24 cellular contexts compared by ENCODE assay signal in the genomic region with DNA sequence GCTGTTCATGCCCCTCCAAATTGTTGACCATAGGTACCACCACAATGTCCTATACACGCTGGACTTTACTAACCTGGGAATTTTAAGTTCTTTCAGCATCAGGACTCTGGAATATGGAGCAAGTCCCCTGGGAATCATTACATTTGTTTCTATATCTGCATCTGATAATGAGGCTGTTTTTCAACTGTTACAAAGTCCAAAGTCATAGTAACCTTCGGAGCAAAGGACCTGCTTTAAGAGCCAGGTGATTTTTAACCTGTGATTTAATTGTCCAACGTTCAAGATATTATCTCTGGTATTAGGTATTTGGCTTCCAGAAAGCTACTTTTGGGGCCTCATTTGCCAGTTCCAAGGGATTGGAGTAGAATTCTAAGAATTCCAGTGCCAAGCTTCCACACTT. TPM values are rescaled to one million over a fixed set of nuclear protein-coding genes. Genes with fewer than 3 reads are reported as not detected.
A peak's percentile ranks its signal among the peaks of the same experiment; 100 is the strongest.
DNase-seq lines count a peak whose midpoint lies in the region; ATAC-seq, FAIRE-seq and TF ChIP-seq lines count a peak whose summit lies in the region.
"Had no signal": no experiment of that assay in that cellular context is flagged by ENCODE, and none has a peak within 500 bp of the region (broad histone marks: within the 10 kb centered on the region; RNA-seq: fewer than 3 reads in every experiment).

No MANE protein-coding gene starts in this region.

- H3K79me2 ChIP-seq in hepatocyte (no peaks in the 10 kb centered on the region), HepG2 (ENCODE audit: insufficient read depth, low read length) (no peaks in the 10 kb centered on the region), GM23248 (ENCODE audit: insufficient read depth) (no peaks in the 10 kb centered on the region)

- TF ChIP-seq EP300 in HepG2 (IDR thresholded peaks at IDR 0.05; ENCODE audit: low read depth in 2 of 2, low read length in 2 of 2) (no peak), HepG2 (CRISPR knock-in tag; IDR thresholded peaks at IDR 0.05; ENCODE audit: borderline replicate concordance) (no peak)

- H3K4me3 ChIP-seq in hepatocyte = no peak overlapping the region
- H3K4me3 ChIP-seq in HepG2 (replicated peaks in 1 of 3; ENCODE audit: insufficient read depth in 1 of 3, low read depth in 2 of 3, low read length in 3 of 3) = no peak overlapping the region
- H3K4me3 ChIP-seq in pancreas = no peak overlapping the region
- no peak overlapping the region for H3K4me3 ChIP-seq in GM23248
- H3K4me3 ChIP-seq: A549; BLaER1 treated with 17β-estradiol and CSF1 and Interleukin-3, amounts not matched to agents 10 nM and 100 nM; GM12878; GM23338 had no signal

- H3K27me3 ChIP-seq in hepatocyte (no peaks in the 10 kb centered on the region), HepG2 (ENCODE audit: control insufficient read depth in 1 of 2, insufficient read depth in 2 of 2, low read length in 2 of 2) (peaks cover 4 to 6% of the 10 kb centered on the region in 2 experiments; a peak in 2 of 5 replicates), pancreas (no peaks in the 10 kb centered on the region), GM23248 (replicated peaks; ENCODE audit: insufficient read depth) (no peaks in the 10 kb centered on the region)
- H3K27me3 ChIP-seq: BE2C; BLaER1 treated with 17β-estradiol and CSF1 and Interleukin-3, amounts not matched to agents 10 nM and 100 nM had no signal

- ATAC-seq in HepG2 (no peak), pancreas (peak; percentile 55 to 78 (median 66)), SK-N-SH treated with all-trans-retinoic acid at 6 μM for 48 hours (no peak)
- ATAC-seq: A549, GM12878, GM23338, HCT116 had no signal

- H2AFZ ChIP-seq in hepatocyte (no peak overlapping the region), HepG2 (ENCODE audit: low read length) (no peak overlapping the region), GM23248 (no peak overlapping the region)
- H2AFZ ChIP-seq: GM23338 had no signal

- H3K4me2 ChIP-seq in hepatocyte (no peak overlapping the region), HepG2 (ENCODE audit: low read depth, low read length) (no peak overlapping the region), GM23248 (ENCODE audit: unreplicated experiment) (no peak overlapping the region)
- H3K4me2 ChIP-seq: A549, GM23338 had no signal

- H3K4me1 ChIP-seq in hepatocyte (ENCODE audit: insufficient read depth) = no peaks in the 10 kb centered on the region
- peaks cover 29% of the 10 kb centered on the region for H3K4me1 ChIP-seq in HepG2 (ENCODE audit: insufficient read depth, low read length)
- peaks cover 25 to 29% (median 25%) of the 10 kb centered on the region in 3 donors for H3K4me1 ChIP-seq in pancreas
- no peaks in the 10 kb centered on the region for H3K4me1 ChIP-seq in GM23248 (ENCODE audit: insufficient read depth)
- H3K4me1 ChIP-seq: A549 had no signal

- peak overlapping the region; percentile 53 for H3K27ac ChIP-seq in KOPT-K1 (ENCODE audit: low read depth, low read length, poor library complexity, severe bottlenecking)
- peak overlapping the region; percentile 21 for H3K27ac ChIP-seq in hepatocyte
- no peak overlapping the region for H3K27ac ChIP-seq in HepG2 (ENCODE audit: extremely low read length, insufficient read depth, low read length)
- H3K27ac ChIP-seq in pancreas = peak overlapping the region in 3 of 4 donors; percentile 39 to 71 (median 59)
- H3K27ac ChIP-seq in GM23248 = no peak overlapping the region
- H3K27ac ChIP-seq: A549; BLaER1 treated with 17β-estradiol and CSF1 and Interleukin-3, amounts not matched to agents 10 nM and 100 nM had no signal

- CTCF ChIA-PET in HepG2 (lab: Yijun Ruan, JAX; ENCODE audit: low intra/inter-chr PET ratio, low total read pairs) = no interaction called here

- H3K9me3 ChIP-seq in KOPT-K1 (ENCODE audit: insufficient read depth, low read length, poor library complexity, severe bottlenecking) (no peaks in the 10 kb centered on the region), hepatocyte (ENCODE audit: low read depth) (no peaks in the 10 kb centered on the region), HepG2 (ENCODE audit: low read length) (no peaks in the 10 kb centered on the region), pancreas (no peaks in the 10 kb centered on the region), GM23248 (ENCODE audit: low read depth) (no peaks in the 10 kb centered on the region)
- H3K9me3 ChIP-seq: A549, BE2C had no signal

- TF ChIP-seq POLR2A in HepG2 (IDR thresholded peaks at IDR 0.05; ENCODE audit: insufficient read depth in 1 of 2, low read depth in 2 of 2, low read length in 2 of 2) = no peak

- intact Hi-C loops in HepG2 (cut with micrococcal nuclease; ENCODE audit: unreplicated experiment) (no loop called here), pancreas (cut with DNase I) (no loop called here)

- TF ChIP-seq CTCF in hepatocyte (IDR thresholded peaks at IDR 0.05; ENCODE audit: poor library complexity) (no peak), HepG2 (CRISPR knock-in tag; IDR thresholded peaks at IDR 0.05) (no peak), pancreas (IDR thresholded peaks at IDR 0.05) (no peak)

- no peaks in the 10 kb centered on the region for H3K9me2 ChIP-seq in hepatocyte (replicated peaks; ENCODE audit: insufficient read depth)
- no peaks in the 10 kb centered on the region for H3K9me2 ChIP-seq in GM23248 (ENCODE audit: insufficient read depth)

- in situ Hi-C loops in HepG2 (cut with HindIII; ENCODE audit: extremely low pct_ligation_motif_present, low pct_unique_long_range_greater_than_20kb) (no loop called here), GM23248 (cut with MboI) (no loop called here)

- no peaks in the 10 kb centered on the region for H4K20me1 ChIP-seq in hepatocyte (ENCODE audit: insufficient read depth, poor library complexity, severe bottlenecking)
- H4K20me1 ChIP-seq in HepG2 (ENCODE audit: insufficient read depth, low read length) = no peaks in the 10 kb centered on the region
- H4K20me1 ChIP-seq in GM23248 (ENCODE audit: insufficient read depth) = no peaks in the 10 kb centered on the region
- H4K20me1 ChIP-seq: BLaER1 treated with 17β-estradiol and CSF1 and Interleukin-3, amounts not matched to agents 10 nM and 100 nM had no signal

- FAIRE-seq in HepG2 (lab: Jason Lieb, UNC) = no peak
- no peak for FAIRE-seq in pancreas (lab: Jason Lieb, UNC)
- FAIRE-seq: A549, GM12878, GM19239 had no signal

- POLR2A ChIA-PET in HepG2 (lab: Yijun Ruan, JAX) = no interaction called here

- no peaks in the 10 kb centered on the region for H3F3A ChIP-seq in GM23248 (ENCODE audit: insufficient read depth)

- no TSS peak for BruUV-seq in HepG2 (replicated peaks; lab: Mats Ljungman, UMichigan)

- H3K9ac ChIP-seq in HepG2 (ENCODE audit: insufficient read depth, low read depth, low read length) = no peak overlapping the region
- H3K9ac ChIP-seq in GM23248 = no peak overlapping the region
- H3K9ac ChIP-seq: BLaER1 treated with 17β-estradiol and CSF1 and Interleukin-3, amounts not matched to agents 10 nM and 100 nM had no signal

- no peak for TF ChIP-seq RAD21 in HepG2 (CRISPR knock-in tag; IDR thresholded peaks at IDR 0.05)

- WGBS in hepatocyte (ENCODE audit: low lambda C conversion rate, missing lambda C conversion rate) = 64% methylated on average over 3 of the region's 3 CpGs
- WGBS in HepG2 (ENCODE audit: low lambda C conversion rate) = 21% methylated on average over 3 of the region's 3 CpGs
- WGBS in pancreas, 2 donors = 14 to 20% methylated on average over 3 of the region's 3 CpGs
- 53 to 55% methylated on average over 3 of the region's 3 CpGs for WGBS in GM23248 (ENCODE audit: low coverage in 1 of 2, low lambda C conversion rate in 2 of 2, missing lambda C conversion rate in 2 of 2), 2 experiments

- DNase-seq in hepatocyte (ENCODE audit: low spot score) = no peak
- DNase-seq in HepG2 (ENCODE audit: low spot score) = no peak
- no peak for DNase-seq in pancreas
- DNase-seq in SHP77 (lab: John Stamatoyannopoulos, UW) = no peak
- no peak for DNase-seq in GM23248
- DNase-seq: 8988T; ACHN; AML-193; BE2C; CD4-positive, alpha-beta T cell; CD8-positive, alpha-beta memory T cell; DMS 273 treated with DMSO at 0.1 percent for 48 hours; DMS79; EL; GDM1; H9 had no signal

- H3K36me3 ChIP-seq in KOPT-K1 (ENCODE audit: insufficient read depth, low read length) (no peaks in the 10 kb centered on the region), hepatocyte (replicated peaks; ENCODE audit: insufficient read depth, low read depth) (no peaks in the 10 kb centered on the region), HepG2 (replicated peaks in 1 of 2; ENCODE audit: control insufficient read depth in 1 of 2, insufficient read depth in 2 of 2, low read length in 2 of 2) (no peaks in the 10 kb centered on the region), pancreas (no peaks in the 10 kb centered on the region), GM23248 (ENCODE audit: low read depth) (no peaks in the 10 kb centered on the region)
- H3K36me3 ChIP-seq: BE2C; BLaER1 treated with 17β-estradiol and CSF1 and Interleukin-3, amounts not matched to agents 10 nM and 100 nM had no signal

RNA-seq across cellular contexts. Expression of a gene that starts 7.5 kb away (rescaled TPM):
- 49.8 and 53.0 TPM in 2 replicates for total RNA-seq in hepatocyte
- 23.9 and 30.8 TPM in 2 replicates for polyA plus RNA-seq in hepatocyte
- 19.5 and 28.5 TPM in 2 replicates for total RNA-seq in HepG2 (2016; rRNA removed; fragmentation: Illumina TruSeq; extraction: Trizol)
- total RNA-seq in HepG2 (2016; cell fraction: cytosol; rRNA removed; fragmentation: Illumina TruSeq; extraction: Trizol; ENCODE audit: low read depth) = 5.6 and 5.7 TPM in 2 replicates
- 19.3 and 27.8 TPM in 2 replicates for total RNA-seq in HepG2 (2016; cell fraction: insoluble cytoplasmic fraction; rRNA removed; fragmentation: Illumina TruSeq; extraction: Trizol)
- total RNA-seq in HepG2 (2016; cell fraction: membrane; rRNA removed; fragmentation: Illumina TruSeq; extraction: Trizol) = 13.3 and 14.8 TPM in 2 replicates
- total RNA-seq in HepG2 (2016; cell fraction: nucleus; rRNA removed; fragmentation: Illumina TruSeq; extraction: Trizol) = 27.5 and 28.5 TPM in 2 replicates
- polyA plus RNA-seq in HepG2 (2011; rRNA removed) = 26.3 and 29.3 TPM in 2 replicates
- 15.9 and 28.7 TPM in 2 replicates for polyA plus RNA-seq in HepG2 (2011; cell fraction: cytosol; rRNA removed)
- 7.3 and 11.3 TPM in 2 replicates for polyA plus RNA-seq in HepG2 (2011; cell fraction: nucleus; rRNA removed)
- 54.4 and 58.5 TPM in 2 replicates for polyA plus RNA-seq in HepG2 (2012)
- polyA plus RNA-seq in HepG2 (2016; cell fraction: cytosol; fragmentation: Illumina TruSeq; extraction: Trizol; ENCODE audit: low read depth) = 1.4 and 1.7 TPM in 2 replicates
- polyA plus RNA-seq in HepG2 (2016; cell fraction: insoluble cytoplasmic fraction; fragmentation: Illumina TruSeq; extraction: Trizol; ENCODE audit: low read depth) = 17.4 and 17.6 TPM in 2 replicates
- polyA plus RNA-seq in HepG2 (2016; cell fraction: membrane; fragmentation: Illumina TruSeq; extraction: Trizol; ENCODE audit: low read depth) = 5.6 and 5.8 TPM in 2 replicates
- polyA plus RNA-seq in HepG2 (2016; cell fraction: nucleus; fragmentation: Illumina TruSeq; extraction: Trizol; ENCODE audit: insufficient read depth, low read depth) = 29.6 and 33.7 TPM in 2 replicates
- 11.0 and 33.8 TPM in 2 replicates for polyA minus RNA-seq in HepG2 (2011; rRNA and poly(A)+ RNA removed; ENCODE audit: low replicate concordance)
- polyA minus RNA-seq in HepG2 (2011; cell fraction: cytosol; rRNA and poly(A)+ RNA removed) = 29.1 and 41.9 TPM in 2 replicates
- 28.5 and 42.8 TPM in 2 replicates for polyA minus RNA-seq in HepG2 (2011; cell fraction: nucleus; rRNA and poly(A)+ RNA removed)
- 10 to 100 TPM in 5 of 6 donors, 1 to 10 TPM in 1; 7.5 to 15.4 (median 11.5) TPM for total RNA-seq in pancreas
- 1 to 10 TPM; 3.7 to 7.1 TPM for polyA plus RNA-seq in pancreas
- 13.4 and 14.2 TPM in 2 replicates for total RNA-seq in GM23248 (2014; rRNA removed; shearing (Covaris generic))
- 11.0 and 11.7 TPM in 2 replicates for polyA plus RNA-seq in GM23248 (2016; fragmentation: Nextera tagmentation; extraction: Ambion mirVana)

Comparison
In these comparisons a context has a peak if more than half of its experiments do, and no peak if none do; other contexts are left out.
1. H3K27ac ChIP-seq: peak in KOPT-K1 (single experiment), hepatocyte (single experiment) and pancreas (3 of 4); none in HepG2 (single experiment) and GM23248 (single experiment).
2. ATAC-seq: peak in pancreas (4 of 4); none in HepG2 (single experiment) and SK-N-SH treated with all-trans-retinoic acid at 6 μM for 48 hours (single experiment).